ENCODE assay signal across 21 cellular contexts in the genomic region with DNA sequence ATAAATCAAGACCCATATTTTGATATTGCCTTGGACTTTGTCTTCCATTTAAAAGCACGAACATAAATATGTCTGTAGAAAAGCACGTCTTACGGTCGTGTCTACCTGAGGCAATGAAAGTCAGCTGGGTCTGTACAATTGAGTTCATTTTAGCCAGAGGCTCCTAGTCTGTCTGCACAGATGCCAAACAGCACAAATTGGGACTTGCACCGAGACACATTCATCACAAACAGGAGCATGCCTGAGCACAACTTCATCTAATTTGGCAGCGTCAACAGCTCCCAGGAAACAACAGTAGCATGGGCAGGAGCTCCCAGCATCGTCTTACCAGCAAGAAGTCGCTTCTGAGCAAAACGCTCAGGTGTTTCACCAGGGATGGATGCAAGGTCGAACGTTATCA.
DNase-seq lines count a peak whose midpoint lies in the region; ATAC-seq lines count a peak whose summit lies in the region.
"Had no signal": no experiment of that assay in that cellular context is flagged by ENCODE, and none has a peak within 500 bp of the region (broad histone marks: within the 10 kb centered on the region; RNA-seq: fewer than 3 reads in every experiment).

No MANE protein-coding gene starts in this region.

- H4K8ac ChIP-seq in trophoblast cell (ENCODE audit: low read depth, low read length) = no peak overlapping the region

- ATAC-seq in HG03108 (IDR thresholded peaks at IDR 0.05; ENCODE audit: unreplicated experiment) = no peak
- ATAC-seq: naive thymus-derived CD8-positive, alpha-beta T cell had no signal

- H2AFZ ChIP-seq in trophoblast cell (ENCODE audit: insufficient read depth, low read length, poor library complexity) = no peak overlapping the region

- DNase-seq in NCI-H1092 treated with DMSO at 0.1 percent for 48 hours (lab: John Stamatoyannopoulos, UW) (peak; percentile 51), NCI-H1092 (lab: John Stamatoyannopoulos, UW) (no peak), NCI-H446 treated with DMSO at 0.1 percent for 48 hours (lab: John Stamatoyannopoulos, UW) (peak; percentile 13), cerebellar cortex (ENCODE audit: low spot score) (peak; percentile 57), trophoblast cell (no peak), GM03348 (ENCODE audit: low spot score) (no peak), NOMO-1 treated with dmso at 0.1 percent for 144 hours (lab: John Stamatoyannopoulos, UW; ENCODE audit: unreplicated experiment) (no peak)
- DNase-seq: activated CD4-positive, alpha-beta T cell treated with anti-CD3 and anti-CD28 coated beads for 4 hours; activated CD8-positive, alpha-beta memory T cell treated with anti-CD3 and anti-CD28 coated beads for 24 hours; activated effector memory CD4-positive, alpha-beta T cell treated with Interleukin-2 at 50 U/mL for 16 hours; DMS53; KBM-7; MG63; naive thymus-derived CD8-positive, alpha-beta T cell; NCI-H774; nucleus accumbens; stomach; thyroid gland had no signal

- no peak overlapping the region for H3K27ac ChIP-seq in trophoblast cell (ENCODE audit: low read depth, low read length)
- H3K27ac ChIP-seq: dorsolateral prefrontal cortex, SK-N-MC, stomach, thyroid gland had no signal

- H4K91ac ChIP-seq in trophoblast cell (ENCODE audit: low read depth, low read length) = no peak overlapping the region

- no peak overlapping the region for H3K4ac ChIP-seq in trophoblast cell (ENCODE audit: low read depth, low read length)

- no peaks in the 10 kb centered on the region for H3K9me3 ChIP-seq in trophoblast cell (ENCODE audit: insufficient read depth, low read depth, low read length)
- H3K9me3 ChIP-seq: MG63, stomach, thyroid gland had no signal

- no peak overlapping the region for H3K9ac ChIP-seq in trophoblast cell (ENCODE audit: low read length)

- no peak overlapping the region for H3K23ac ChIP-seq in trophoblast cell (ENCODE audit: low read length)

- H3K36me3 ChIP-seq in trophoblast cell (ENCODE audit: control insufficient read depth in 1 of 2, insufficient read depth in 2 of 2, low read length in 2 of 2) = no peaks in the 10 kb centered on the region
- H3K36me3 ChIP-seq: MG63, stomach, thyroid gland had no signal

- H3K27me3 ChIP-seq in trophoblast cell (ENCODE audit: insufficient read depth, low read length) = no peaks in the 10 kb centered on the region
- H3K27me3 ChIP-seq: dorsolateral prefrontal cortex, MG63, stomach, thyroid gland had no signal

- H3K79me1 ChIP-seq in trophoblast cell (ENCODE audit: low read length) = no peaks in the 10 kb centered on the region

- H3K14ac ChIP-seq in trophoblast cell (ENCODE audit: low read length) = no peak overlapping the region

- no peak overlapping the region for H2AK5ac ChIP-seq in trophoblast cell (ENCODE audit: low read length)

- peak overlapping the region; percentile 51 for H2BK120ac ChIP-seq in trophoblast cell (ENCODE audit: insufficient read depth, low read length, poor library complexity)

- H2BK12ac ChIP-seq in trophoblast cell (ENCODE audit: low read length) = no peak overlapping the region

- no peak overlapping the region for H3K4me3 ChIP-seq in trophoblast cell (ENCODE audit: low read depth, low read length)
- H3K4me3 ChIP-seq: dorsolateral prefrontal cortex, MG63, SK-N-MC, stomach, thyroid gland had no signal

- peak overlapping the region; percentile 15 for H3K18ac ChIP-seq in trophoblast cell (ENCODE audit: low read length)

- H2BK5ac ChIP-seq in trophoblast cell (ENCODE audit: low read depth, low read length, poor library complexity) = no peak overlapping the region

- no peak overlapping the region for H4K12ac ChIP-seq in trophoblast cell (ENCODE audit: low read depth, low read length)

- H3K4me2 ChIP-seq in trophoblast cell (ENCODE audit: low read length) = no peak overlapping the region

- H3K4me1 ChIP-seq in trophoblast cell (ENCODE audit: control insufficient read depth in 1 of 2, insufficient read depth in 2 of 2, low read length in 2 of 2) = peaks cover 0 to 2% of the 10 kb centered on the region in 2 experiments

- no CpG with 5 or more reads among the region's 11 CpGs for WGBS in trophoblast cell (ENCODE audit: extremely low coverage, insufficient coverage, insufficient read length)

- no peaks in the 10 kb centered on the region for H3K79me2 ChIP-seq in trophoblast cell (ENCODE audit: control insufficient read depth, insufficient read depth, low read length, poor library complexity)

Comparison
In these comparisons a context has a peak if more than half of its experiments do, and no peak if none do; other contexts are left out.
1. DNase-seq: peak in NCI-H1092 treated with DMSO at 0.1 percent for 48 hours (single experiment), NCI-H446 treated with DMSO at 0.1 percent for 48 hours (single experiment) and cerebellar cortex (single experiment); none in NCI-H1092 (single experiment), trophoblast cell (0 of 2), GM03348 (single experiment) and NOMO-1 treated with dmso at 0.1 percent for 144 hours (single experiment).